Comparison of ENCODE assay signal across 30 cellular contexts in the genomic region with DNA sequence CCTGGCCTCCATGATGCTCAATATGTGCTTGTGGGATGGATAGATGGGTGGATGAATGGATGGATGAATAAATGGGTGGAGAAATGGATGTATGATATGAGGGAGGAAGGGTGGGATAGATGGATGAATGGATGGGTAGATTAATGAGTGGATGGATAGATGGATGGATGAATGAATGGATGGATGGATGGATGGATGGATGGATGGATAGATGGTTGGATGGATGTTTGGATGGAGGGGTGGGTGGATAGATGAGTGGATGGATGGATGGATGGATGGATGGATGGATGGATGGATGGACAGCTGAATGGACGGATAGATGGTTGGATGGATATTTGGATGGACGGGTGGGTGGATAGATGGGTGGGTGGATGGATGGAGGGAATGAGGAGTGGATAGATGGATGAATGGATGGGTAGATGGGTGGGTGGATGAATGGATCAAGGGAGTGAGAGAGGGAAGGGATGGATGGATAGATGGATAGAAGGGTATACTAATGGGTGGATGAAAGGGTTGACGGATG.
"Had no signal": no experiment of that assay in that cellular context is flagged by ENCODE, and none has a peak within 500 bp of the region (broad histone marks: within the 10 kb centered on the region; RNA-seq: fewer than 3 reads in every experiment).

No MANE protein-coding gene starts in this region.

- FAIRE-seq: islet of Langerhans had no signal

- H3K9me3 ChIP-seq: ascending aorta, gastrocnemius medialis, left lung, lower lobe of right lung, neutrophil, ovary, stomach, suprapubic skin, tibial nerve had no signal

- H3K27ac ChIP-seq: ascending aorta, gastrocnemius medialis, left lung, lower lobe of right lung, neutrophil, ovary, stomach, suprapubic skin, WERI-Rb-1 had no signal

- DNase-seq: activated CD4-positive, alpha-beta memory T cell treated with anti-CD3 and anti-CD28 coated beads, Interleukin-2, amount 10 ng/mL, durations not matched to agents 7 days and 5 days; activated CD4-positive, alpha-beta T cell treated with anti-CD3 and anti-CD28 coated beads for 48 hours; activated CD8-positive, alpha-beta memory T cell treated with anti-CD3 and anti-CD28 coated beads, Interleukin-2, amount 50 U/mL, for 48 hours; activated gamma-delta T cell treated with Interleukin-2 at 50 U/mL for 16 hours; activated T-cell treated with anti-CD3 and anti-CD28 coated beads, Interleukin-2, amount 50 U/mL, for 24 hours; cortex of kidney; effector memory CD8-positive, alpha-beta T cell; erythroblast; gastrocnemius medialis; glutamatergic neuron; left lung; mesendoderm; stimulated activated CD4-positive, alpha-beta T cell treated with anti-CD3 and anti-CD28 coated beads, Interleukin-15, amount 100 ng/mL, for 24 hours; stimulated activated CD4-positive, alpha-beta T cell treated with anti-CD3 and anti-CD28 coated beads, Interleukin-2, amount 100 ng/mL, for 24 hours; stimulated activated naive B cell treated with anti-CD40 and anti-IgM and Interleukin-4, amounts not matched to agents 10 μg/mL and 1 μg/mL and 100 μg/mL, for 72 hours; stomach; T-helper 17 cell; T1000; WERI-Rb-1 had no signal

- H3K4me3 ChIP-seq: ascending aorta, gastrocnemius medialis, left lung, lower lobe of right lung, ovary, smooth muscle cell, stomach, suprapubic skin, tibial nerve had no signal

- H3K27me3 ChIP-seq: ascending aorta, gastrocnemius medialis, left lung, neutrophil, ovary, stomach, suprapubic skin, tibial nerve had no signal

- H3K36me3 ChIP-seq: ascending aorta, gastrocnemius medialis, left lung, lower lobe of right lung, neutrophil, ovary, stomach, suprapubic skin, tibial nerve, WERI-Rb-1 had no signal

- ATAC-seq: activated CD4-positive, CD25-positive, alpha-beta regulatory T cell treated with anti-CD3 and anti-CD28 coated beads, Interleukin-2, amount 50 U/mL, for 24 hours; activated naive CD4-positive, alpha-beta T cell treated with anti-CD3 and anti-CD28 coated beads, Interleukin-2, amount 50 U/mL, for 72 hours; activated T-helper 17 cell treated with anti-CD3 and anti-CD28 coated beads, Interleukin-2, amount 50 U/mL, for 72 hours; effector memory CD8-positive, alpha-beta T cell; gastrocnemius medialis; left lung; lower lobe of right lung; stimulated activated naive B cell treated with anti-CD40 and anti-IgM and Interleukin-4, amounts not matched to agents 10 μg/mL and 1 μg/mL and 100 μg/mL, for 72 hours; T-helper 17 cell had no signal

- H3K4me1 ChIP-seq: ascending aorta had no signal

- H3K4me2 ChIP-seq: smooth muscle cell had no signal
